Comparison of ENCODE assay signal across 14 cellular contexts in genomic region chr5:171978519-171978918, GRCh38. TPM values are rescaled to one million over a fixed set of nuclear protein-coding genes. Genes with fewer than 3 reads are reported as not detected.
DNase-seq lines count a peak whose midpoint lies in the region; ATAC-seq and TF ChIP-seq lines count a peak whose summit lies in the region.
"Had no signal": no experiment of that assay in that cellular context is flagged by ENCODE, and none has a peak within 500 bp of the region (broad histone marks: within the 10 kb centered on the region; RNA-seq: fewer than 3 reads in every experiment).

No MANE protein-coding gene starts in this region.

- H3K9me3 ChIP-seq in OCI-LY3 (ENCODE audit: insufficient read depth, low read length) (peaks cover 32% of the 10 kb centered on the region; the same call in 1 of the 2 replicates), lower lobe of right lung (peaks cover 16% of the 10 kb centered on the region)

- ATAC-seq in activated CD4-positive, alpha-beta T cell treated with anti-CD3 and anti-CD28 coated beads for 36 hours = peak; percentile 28
- peak; percentile 42 for ATAC-seq in HG02623 (IDR thresholded peaks at IDR 0.05; ENCODE audit: unreplicated experiment)
- peak; percentile 92 for ATAC-seq in stimulated activated memory B cell treated with anti-CD40 and anti-IgM and Interleukin-4, amounts not matched to agents 10 μg/mL and 1 μg/mL and 100 μg/mL, for 72 hours
- ATAC-seq in lower lobe of right lung = no peak
- ATAC-seq in activated CD4-positive, CD25-positive, alpha-beta regulatory T cell treated with anti-CD3 and anti-CD28 coated beads, Interleukin-2, amount 50 U/mL, for 24 hours = no peak
- ATAC-seq: heart right ventricle had no signal

- H3K36me3 Mint-ChIP-seq in activated CD4-positive, alpha-beta T cell treated with anti-CD3 and anti-CD28 coated beads for 36 hours (ENCODE audit: low read depth) = peaks cover 35% of the 10 kb centered on the region
- peaks cover 54% of the 10 kb centered on the region for H3K36me3 Mint-ChIP-seq in stimulated activated memory B cell treated with anti-CD40 and anti-IgM and Interleukin-4, amounts not matched to agents 10 μg/mL and 1 μg/mL and 100 μg/mL, for 72 hours
- peaks cover 36% of the 10 kb centered on the region for H3K36me3 Mint-ChIP-seq in activated T-helper 1 cell treated with anti-CD3 and anti-CD28 coated beads, Interleukin-12 subunit alpha, Interleukin-12 subunit beta, Interleukin-2, Interleukin-4 antibody, amounts not matched to agents 30 ng/mL and 10 ng/mL and 1 ng/mL, durations not matched to agents 14 hours and 24 hours and 36 hours (ENCODE audit: low read depth)

- no peak overlapping the region for H3K9ac ChIP-seq in OCI-LY3 (ENCODE audit: low read length)

- TF ChIP-seq CTCF in OCI-LY3 (IDR thresholded peaks at IDR 0.05; ENCODE audit: low read depth, low read length) = no peak
- no peak for TF ChIP-seq CTCF in lower lobe of right lung (IDR thresholded peaks at IDR 0.05)

- peaks cover 39% of the 10 kb centered on the region for H4K20me1 ChIP-seq in OCI-LY3 (ENCODE audit: insufficient read depth, low read length)

- intact Hi-C loops in activated CD4-positive, alpha-beta T cell treated with anti-CD3 and anti-CD28 coated beads for 36 hours (cut with DNase I, micrococcal nuclease) = no loop called here
- intact Hi-C loops in lower lobe of right lung (cut with DNase I) = no loop called here
- intact Hi-C loops in activated T-helper 1 cell treated with anti-CD3 and anti-CD28 coated beads, Interleukin-12 subunit alpha, Interleukin-12 subunit beta, Interleukin-2, Interleukin-4 antibody, amounts not matched to agents 30 ng/mL and 10 ng/mL and 1 ng/mL, durations not matched to agents 14 hours and 24 hours and 36 hours (cut with micrococcal nuclease) = loop anchor here (1.0 kb wide), 1 partner anchor 11 kb away; no protein-coding TSS in a partner anchor

- H3K4me2 ChIP-seq in OCI-LY3 (ENCODE audit: low read length) = peak overlapping the region; percentile 31; the same call in 1 of the 2 replicates

- H3K27ac Mint-ChIP-seq in activated CD4-positive, alpha-beta T cell treated with anti-CD3 and anti-CD28 coated beads for 36 hours = peak overlapping the region; percentile 11
- peak overlapping the region; percentile 90 for H3K27ac Mint-ChIP-seq in stimulated activated memory B cell treated with anti-CD40 and anti-IgM and Interleukin-4, amounts not matched to agents 10 μg/mL and 1 μg/mL and 100 μg/mL, for 72 hours
- no peak overlapping the region for H3K27ac Mint-ChIP-seq in activated T-helper 1 cell treated with anti-CD3 and anti-CD28 coated beads, Interleukin-12 subunit alpha, Interleukin-12 subunit beta, Interleukin-2, Interleukin-4 antibody, amounts not matched to agents 30 ng/mL and 10 ng/mL and 1 ng/mL, durations not matched to agents 14 hours and 24 hours and 36 hours

- H3K79me2 ChIP-seq in OCI-LY3 (ENCODE audit: low read length) = peaks cover 91% of the 10 kb centered on the region

- CTCF ChIA-PET in activated CD4-positive, alpha-beta T cell treated with anti-CD3 and anti-CD28 coated beads for 36 hours (lab: Charles Lee) = no interaction called here

- H3K36me3 ChIP-seq in OCI-LY3 (replicated peaks; ENCODE audit: low read depth, low read length) (peaks cover 58% of the 10 kb centered on the region), lower lobe of right lung (no peaks in the 10 kb centered on the region)

- H3K27me3 ChIP-seq in OCI-LY3 (ENCODE audit: low read depth, low read length) (no peaks in the 10 kb centered on the region), lower lobe of right lung (ENCODE audit: low read depth) (no peaks in the 10 kb centered on the region)
- H3K27me3 ChIP-seq: heart right ventricle had no signal

- H2AFZ ChIP-seq in OCI-LY3 (ENCODE audit: low read depth, low read length) = no peak overlapping the region

- peak overlapping the region; percentile 25 for H3K27ac ChIP-seq in OCI-LY3 (ENCODE audit: low read length)
- no peak overlapping the region for H3K27ac ChIP-seq in lower lobe of right lung
- H3K27ac ChIP-seq: heart right ventricle had no signal

- POLR2A ChIA-PET in activated CD4-positive, alpha-beta T cell treated with anti-CD3 and anti-CD28 coated beads for 36 hours (lab: Charles Lee) = no interaction called here

- no peak overlapping the region for H3K4me3 Mint-ChIP-seq in activated CD4-positive, alpha-beta T cell treated with anti-CD3 and anti-CD28 coated beads for 36 hours
- peak overlapping the region; percentile 68 for H3K4me3 Mint-ChIP-seq in stimulated activated memory B cell treated with anti-CD40 and anti-IgM and Interleukin-4, amounts not matched to agents 10 μg/mL and 1 μg/mL and 100 μg/mL, for 72 hours
- H3K4me3 Mint-ChIP-seq in activated T-helper 1 cell treated with anti-CD3 and anti-CD28 coated beads, Interleukin-12 subunit alpha, Interleukin-12 subunit beta, Interleukin-2, Interleukin-4 antibody, amounts not matched to agents 30 ng/mL and 10 ng/mL and 1 ng/mL, durations not matched to agents 14 hours and 24 hours and 36 hours = no peak overlapping the region

- no peak for DNase-seq in activated CD4-positive, alpha-beta T cell treated with anti-CD3 and anti-CD28 coated beads for 36 hours
- no peak for DNase-seq in activated CD4-positive, alpha-beta T cell treated with anti-CD3 and anti-CD28 coated beads for 48 hours
- no peak for DNase-seq in lower lobe of right lung
- DNase-seq in activated T-helper 1 cell treated with anti-CD3 and anti-CD28 coated beads, Interleukin-12 subunit alpha, Interleukin-12 subunit beta, Interleukin-2, Interleukin-4 antibody, amounts not matched to agents 30 ng/mL and 10 ng/mL and 1 ng/mL, durations not matched to agents 14 hours and 24 hours and 36 hours (ENCODE audit: low spot score) = no peak
- DNase-seq: amniotic stem cell, heart right ventricle, IMR-90, mammary epithelial cell, NCI-H2029, T-helper 2 cell had no signal

- H3K4me3 ChIP-seq in OCI-LY3 (ENCODE audit: low read length) (0 out of 2 replicates have a peak overlapping the region, but pooled peaks have one; percentile 14), lower lobe of right lung (no peak overlapping the region)
- H3K4me3 ChIP-seq: heart right ventricle had no signal

- H3K27me3 Mint-ChIP-seq in activated CD4-positive, alpha-beta T cell treated with anti-CD3 and anti-CD28 coated beads for 36 hours = no peaks in the 10 kb centered on the region
- H3K27me3 Mint-ChIP-seq in stimulated activated memory B cell treated with anti-CD40 and anti-IgM and Interleukin-4, amounts not matched to agents 10 μg/mL and 1 μg/mL and 100 μg/mL, for 72 hours = no peaks in the 10 kb centered on the region
- H3K27me3 Mint-ChIP-seq in activated T-helper 1 cell treated with anti-CD3 and anti-CD28 coated beads, Interleukin-12 subunit alpha, Interleukin-12 subunit beta, Interleukin-2, Interleukin-4 antibody, amounts not matched to agents 30 ng/mL and 10 ng/mL and 1 ng/mL, durations not matched to agents 14 hours and 24 hours and 36 hours (ENCODE audit: insufficient read depth) = no peaks in the 10 kb centered on the region

- H3K4me1 Mint-ChIP-seq in activated CD4-positive, alpha-beta T cell treated with anti-CD3 and anti-CD28 coated beads for 36 hours = peaks cover 46% of the 10 kb centered on the region
- H3K4me1 Mint-ChIP-seq in stimulated activated memory B cell treated with anti-CD40 and anti-IgM and Interleukin-4, amounts not matched to agents 10 μg/mL and 1 μg/mL and 100 μg/mL, for 72 hours = peaks cover 69% of the 10 kb centered on the region
- peaks cover 40% of the 10 kb centered on the region for H3K4me1 Mint-ChIP-seq in activated T-helper 1 cell treated with anti-CD3 and anti-CD28 coated beads, Interleukin-12 subunit alpha, Interleukin-12 subunit beta, Interleukin-2, Interleukin-4 antibody, amounts not matched to agents 30 ng/mL and 10 ng/mL and 1 ng/mL, durations not matched to agents 14 hours and 24 hours and 36 hours (ENCODE audit: low read depth)

- H3K9me3 Mint-ChIP-seq in activated CD4-positive, alpha-beta T cell treated with anti-CD3 and anti-CD28 coated beads for 36 hours (ENCODE audit: low read depth) = peaks cover 17% of the 10 kb centered on the region
- no peaks in the 10 kb centered on the region for H3K9me3 Mint-ChIP-seq in stimulated activated memory B cell treated with anti-CD40 and anti-IgM and Interleukin-4, amounts not matched to agents 10 μg/mL and 1 μg/mL and 100 μg/mL, for 72 hours
- peaks cover 38% of the 10 kb centered on the region for H3K9me3 Mint-ChIP-seq in activated T-helper 1 cell treated with anti-CD3 and anti-CD28 coated beads, Interleukin-12 subunit alpha, Interleukin-12 subunit beta, Interleukin-2, Interleukin-4 antibody, amounts not matched to agents 30 ng/mL and 10 ng/mL and 1 ng/mL, durations not matched to agents 14 hours and 24 hours and 36 hours

- H3K4me1 ChIP-seq in OCI-LY3 (ENCODE audit: low read length) (peaks cover 17% of the 10 kb centered on the region), lower lobe of right lung (peaks cover 14% of the 10 kb centered on the region)

RNA-seq across cellular contexts. Expression of gene FBXW11, which starts 27.9 kb away (rescaled TPM):
- total RNA-seq in activated CD4-positive, alpha-beta T cell treated with anti-CD3 and anti-CD28 coated beads for 36 hours = 10 to 100 TPM; 33.8 to 39.5 TPM
- 52.8 TPM for total RNA-seq in lower lobe of right lung
- total RNA-seq in activated T-helper 1 cell treated with anti-CD3 and anti-CD28 coated beads, Interleukin-12 subunit alpha, Interleukin-12 subunit beta, Interleukin-2, Interleukin-4 antibody, amounts not matched to agents 30 ng/mL and 10 ng/mL and 1 ng/mL, durations not matched to agents 14 hours and 24 hours and 36 hours = 55.6 and 57.9 TPM in 2 replicates

Comparison
In these comparisons a context has a peak if more than half of its experiments do, and no peak if none do; other contexts are left out.
1. ATAC-seq: peak in activated CD4-positive, alpha-beta T cell treated with anti-CD3 and anti-CD28 coated beads for 36 hours (single experiment), HG02623 (single experiment) and stimulated activated memory B cell treated with anti-CD40 and anti-IgM and Interleukin-4, amounts not matched to agents 10 μg/mL and 1 μg/mL and 100 μg/mL, for 72 hours (single experiment); none in lower lobe of right lung (0 of 2) and activated CD4-positive, CD25-positive, alpha-beta regulatory T cell treated with anti-CD3 and anti-CD28 coated beads, Interleukin-2, amount 50 U/mL, for 24 hours (0 of 2).